Comparison of ENCODE assay signal across 1 cellular context in the genomic region with DNA sequence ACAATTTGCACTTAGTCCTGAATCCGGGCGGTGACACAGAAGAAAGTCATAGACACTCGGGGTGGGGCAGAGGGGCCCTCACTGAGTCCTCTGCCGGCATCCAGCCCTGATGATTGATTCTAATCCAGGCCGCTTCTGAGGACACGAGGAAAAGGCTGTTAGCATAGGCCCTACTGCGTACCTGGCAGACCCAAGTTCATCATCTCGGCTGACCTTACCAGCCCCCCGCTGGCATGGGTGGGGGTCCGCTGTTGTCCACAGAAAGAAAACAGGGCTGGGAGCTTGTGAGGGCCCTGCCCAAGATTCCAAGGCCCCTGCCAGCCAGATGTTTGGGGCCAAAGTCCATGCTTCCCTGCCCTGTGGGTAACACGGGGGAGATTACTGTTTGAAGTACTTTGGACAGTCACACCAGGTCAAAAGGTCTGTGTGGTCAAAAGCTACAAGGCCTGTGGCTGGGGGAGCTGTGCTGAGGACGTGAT.
A peak's percentile ranks its signal among the peaks of the same experiment; 100 is the strongest.
TF ChIP-seq lines count a peak whose summit lies in the region.

No MANE protein-coding gene starts in this region.

TF ChIP-seq in HepG2, 621 proteins besides CTCF, POLR2A, EP300 and RAD21 (continued from another document and continues in another):
- TF ChIP-seq, protein P1, sequence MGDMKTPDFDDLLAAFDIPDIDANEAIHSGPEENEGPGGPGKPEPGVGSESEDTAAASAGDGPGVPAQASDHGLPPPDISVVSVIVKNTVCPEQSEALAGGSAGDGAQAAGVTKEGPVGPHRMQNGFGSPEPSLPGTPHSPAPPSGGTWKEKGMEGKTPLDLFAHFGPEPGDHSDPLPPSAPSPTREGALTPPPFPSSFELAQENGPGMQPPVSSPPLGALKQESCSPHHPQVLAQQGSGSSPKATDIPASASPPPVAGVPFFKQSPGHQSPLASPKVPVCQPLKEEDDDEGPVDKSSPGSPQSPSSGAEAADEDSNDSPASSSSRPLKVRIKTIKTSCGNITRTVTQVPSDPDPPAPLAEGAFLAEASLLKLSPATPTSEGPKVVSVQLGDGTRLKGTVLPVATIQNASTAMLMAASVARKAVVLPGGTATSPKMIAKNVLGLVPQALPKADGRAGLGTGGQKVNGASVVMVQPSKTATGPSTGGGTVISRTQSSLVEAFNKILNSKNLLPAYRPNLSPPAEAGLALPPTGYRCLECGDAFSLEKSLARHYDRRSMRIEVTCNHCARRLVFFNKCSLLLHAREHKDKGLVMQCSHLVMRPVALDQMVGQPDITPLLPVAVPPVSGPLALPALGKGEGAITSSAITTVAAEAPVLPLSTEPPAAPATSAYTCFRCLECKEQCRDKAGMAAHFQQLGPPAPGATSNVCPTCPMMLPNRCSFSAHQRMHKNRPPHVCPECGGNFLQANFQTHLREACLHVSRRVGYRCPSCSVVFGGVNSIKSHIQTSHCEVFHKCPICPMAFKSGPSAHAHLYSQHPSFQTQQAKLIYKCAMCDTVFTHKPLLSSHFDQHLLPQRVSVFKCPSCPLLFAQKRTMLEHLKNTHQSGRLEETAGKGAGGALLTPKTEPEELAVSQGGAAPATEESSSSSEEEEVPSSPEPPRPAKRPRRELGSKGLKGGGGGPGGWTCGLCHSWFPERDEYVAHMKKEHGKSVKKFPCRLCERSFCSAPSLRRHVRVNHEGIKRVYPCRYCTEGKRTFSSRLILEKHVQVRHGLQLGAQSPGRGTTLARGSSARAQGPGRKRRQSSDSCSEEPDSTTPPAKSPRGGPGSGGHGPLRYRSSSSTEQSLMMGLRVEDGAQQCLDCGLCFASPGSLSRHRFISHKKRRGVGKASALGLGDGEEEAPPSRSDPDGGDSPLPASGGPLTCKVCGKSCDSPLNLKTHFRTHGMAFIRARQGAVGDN (CRISPR knock-in tag; IDR thresholded peaks at IDR 0.05): peak; percentile 83
- TF ChIP-seq NFKBIZ (CRISPR knock-in tag; IDR thresholded peaks at IDR 0.05) (no peak), SMAD1 (CRISPR knock-in tag; IDR thresholded peaks at IDR 0.05; ENCODE audit: borderline replicate concordance, low read depth) (no peak), SNAI1 (CRISPR knock-in tag; IDR thresholded peaks at IDR 0.05; ENCODE audit: borderline replicate concordance) (no peak), ZNF563 (CRISPR knock-in tag; IDR thresholded peaks at IDR 0.05) (peak; percentile 53; the same call in 1 of the 2 replicates), POLR2G (IDR thresholded peaks at IDR 0.05; ENCODE audit: low read depth, low read length) (no peak), HOXA3 (CRISPR knock-in tag; IDR thresholded peaks at IDR 0.05) (peak; percentile 87), MIER2 (CRISPR knock-in tag; IDR thresholded peaks at IDR 0.05) (peak; percentile 30; the same call in 1 of the 2 replicates), NR2C2 (CRISPR knock-in tag; IDR thresholded peaks at IDR 0.05; ENCODE audit: borderline replicate concordance) (peak; percentile 78), NCOA1 (CRISPR knock-in tag; IDR thresholded peaks at IDR 0.05) (peak; percentile 72), MAZ (IDR thresholded peaks at IDR 0.05; ENCODE audit: borderline replicate concordance, low read depth, low read length) (peak; percentile 69; the same call in 1 of the 2 replicates), MAZ (CRISPR knock-in tag; IDR thresholded peaks at IDR 0.05; ENCODE audit: low read depth) (no peak), NR3C1 (CRISPR knock-in tag; IDR thresholded peaks at IDR 0.05) (no peak), IRF2 (CRISPR knock-in tag; IDR thresholded peaks at IDR 0.05) (peak; percentile 94), RNF2 (conservative IDR thresholded peaks at IDR 0.05; ENCODE audit: low read depth) (no peak), ZNF24 (IDR thresholded peaks at IDR 0.05) (no peak), JDP2 (CRISPR knock-in tag; IDR thresholded peaks at IDR 0.05; ENCODE audit: borderline replicate concordance) (peak; percentile 11; the same call in 1 of the 2 replicates), ZNF781 (CRISPR knock-in tag; IDR thresholded peaks at IDR 0.05; ENCODE audit: borderline replicate concordance, not compliant biosample characterization) (no peak), ZBTB3 (CRISPR knock-in tag; IDR thresholded peaks at IDR 0.05; ENCODE audit: borderline replicate concordance, low read depth) (no peak; the same call in 1 of the 2 replicates), CREB1 (IDR thresholded peaks at IDR 0.05) (no peak), CREB1 (CRISPR knock-in tag; IDR thresholded peaks at IDR 0.05) (no peak), ZNF317 (CRISPR knock-in tag; IDR thresholded peaks at IDR 0.05) (peak; percentile 17; the same call in 1 of the 2 replicates)
- TF ChIP-seq, protein P2, sequence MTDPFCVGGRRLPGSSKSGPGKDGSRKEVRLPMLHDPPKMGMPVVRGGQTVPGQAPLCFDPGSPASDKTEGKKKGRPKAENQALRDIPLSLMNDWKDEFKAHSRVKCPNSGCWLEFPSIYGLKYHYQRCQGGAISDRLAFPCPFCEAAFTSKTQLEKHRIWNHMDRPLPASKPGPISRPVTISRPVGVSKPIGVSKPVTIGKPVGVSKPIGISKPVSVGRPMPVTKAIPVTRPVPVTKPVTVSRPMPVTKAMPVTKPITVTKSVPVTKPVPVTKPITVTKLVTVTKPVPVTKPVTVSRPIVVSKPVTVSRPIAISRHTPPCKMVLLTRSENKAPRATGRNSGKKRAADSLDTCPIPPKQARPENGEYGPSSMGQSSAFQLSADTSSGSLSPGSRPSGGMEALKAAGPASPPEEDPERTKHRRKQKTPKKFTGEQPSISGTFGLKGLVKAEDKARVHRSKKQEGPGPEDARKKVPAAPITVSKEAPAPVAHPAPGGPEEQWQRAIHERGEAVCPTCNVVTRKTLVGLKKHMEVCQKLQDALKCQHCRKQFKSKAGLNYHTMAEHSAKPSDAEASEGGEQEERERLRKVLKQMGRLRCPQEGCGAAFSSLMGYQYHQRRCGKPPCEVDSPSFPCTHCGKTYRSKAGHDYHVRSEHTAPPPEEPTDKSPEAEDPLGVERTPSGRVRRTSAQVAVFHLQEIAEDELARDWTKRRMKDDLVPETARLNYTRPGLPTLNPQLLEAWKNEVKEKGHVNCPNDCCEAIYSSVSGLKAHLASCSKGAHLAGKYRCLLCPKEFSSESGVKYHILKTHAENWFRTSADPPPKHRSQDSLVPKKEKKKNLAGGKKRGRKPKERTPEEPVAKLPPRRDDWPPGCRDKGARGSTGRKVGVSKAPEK (CRISPR knock-in tag; IDR thresholded peaks at IDR 0.05; ENCODE audit: borderline replicate concordance): peak; percentile 30; the same call in 1 of the 2 replicates
- TF ChIP-seq, protein P3, sequence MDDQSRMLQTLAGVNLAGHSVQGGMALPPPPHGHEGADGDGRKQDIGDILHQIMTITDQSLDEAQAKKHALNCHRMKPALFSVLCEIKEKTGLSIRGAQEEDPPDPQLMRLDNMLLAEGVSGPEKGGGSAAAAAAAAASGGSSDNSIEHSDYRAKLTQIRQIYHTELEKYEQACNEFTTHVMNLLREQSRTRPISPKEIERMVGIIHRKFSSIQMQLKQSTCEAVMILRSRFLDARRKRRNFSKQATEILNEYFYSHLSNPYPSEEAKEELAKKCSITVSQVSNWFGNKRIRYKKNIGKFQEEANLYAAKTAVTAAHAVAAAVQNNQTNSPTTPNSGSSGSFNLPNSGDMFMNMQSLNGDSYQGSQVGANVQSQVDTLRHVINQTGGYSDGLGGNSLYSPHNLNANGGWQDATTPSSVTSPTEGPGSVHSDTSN (CRISPR knock-in tag; IDR thresholded peaks at IDR 0.05; ENCODE audit: borderline replicate concordance): no peak
- TF ChIP-seq, protein P4, sequence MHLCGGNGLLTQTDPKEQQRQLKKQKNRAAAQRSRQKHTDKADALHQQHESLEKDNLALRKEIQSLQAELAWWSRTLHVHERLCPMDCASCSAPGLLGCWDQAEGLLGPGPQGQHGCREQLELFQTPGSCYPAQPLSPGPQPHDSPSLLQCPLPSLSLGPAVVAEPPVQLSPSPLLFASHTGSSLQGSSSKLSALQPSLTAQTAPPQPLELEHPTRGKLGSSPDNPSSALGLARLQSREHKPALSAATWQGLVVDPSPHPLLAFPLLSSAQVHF (CRISPR knock-in tag; IDR thresholded peaks at IDR 0.05): no peak
- TF ChIP-seq, protein P5, sequence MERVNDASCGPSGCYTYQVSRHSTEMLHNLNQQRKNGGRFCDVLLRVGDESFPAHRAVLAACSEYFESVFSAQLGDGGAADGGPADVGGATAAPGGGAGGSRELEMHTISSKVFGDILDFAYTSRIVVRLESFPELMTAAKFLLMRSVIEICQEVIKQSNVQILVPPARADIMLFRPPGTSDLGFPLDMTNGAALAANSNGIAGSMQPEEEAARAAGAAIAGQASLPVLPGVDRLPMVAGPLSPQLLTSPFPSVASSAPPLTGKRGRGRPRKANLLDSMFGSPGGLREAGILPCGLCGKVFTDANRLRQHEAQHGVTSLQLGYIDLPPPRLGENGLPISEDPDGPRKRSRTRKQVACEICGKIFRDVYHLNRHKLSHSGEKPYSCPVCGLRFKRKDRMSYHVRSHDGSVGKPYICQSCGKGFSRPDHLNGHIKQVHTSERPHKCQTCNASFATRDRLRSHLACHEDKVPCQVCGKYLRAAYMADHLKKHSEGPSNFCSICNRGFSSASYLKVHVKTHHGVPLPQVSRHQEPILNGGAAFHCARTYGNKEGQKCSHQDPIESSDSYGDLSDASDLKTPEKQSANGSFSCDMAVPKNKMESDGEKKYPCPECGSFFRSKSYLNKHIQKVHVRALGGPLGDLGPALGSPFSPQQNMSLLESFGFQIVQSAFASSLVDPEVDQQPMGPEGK (CRISPR knock-in tag; IDR thresholded peaks at IDR 0.05): peak; percentile 98
- TF ChIP-seq, protein P6, sequence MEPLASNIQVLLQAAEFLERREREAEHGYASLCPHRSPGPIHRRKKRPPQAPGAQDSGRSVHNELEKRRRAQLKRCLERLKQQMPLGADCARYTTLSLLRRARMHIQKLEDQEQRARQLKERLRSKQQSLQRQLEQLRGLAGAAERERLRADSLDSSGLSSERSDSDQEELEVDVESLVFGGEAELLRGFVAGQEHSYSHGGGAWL (CRISPR knock-in tag; IDR thresholded peaks at IDR 0.05): no peak
- TF ChIP-seq, protein P7, sequence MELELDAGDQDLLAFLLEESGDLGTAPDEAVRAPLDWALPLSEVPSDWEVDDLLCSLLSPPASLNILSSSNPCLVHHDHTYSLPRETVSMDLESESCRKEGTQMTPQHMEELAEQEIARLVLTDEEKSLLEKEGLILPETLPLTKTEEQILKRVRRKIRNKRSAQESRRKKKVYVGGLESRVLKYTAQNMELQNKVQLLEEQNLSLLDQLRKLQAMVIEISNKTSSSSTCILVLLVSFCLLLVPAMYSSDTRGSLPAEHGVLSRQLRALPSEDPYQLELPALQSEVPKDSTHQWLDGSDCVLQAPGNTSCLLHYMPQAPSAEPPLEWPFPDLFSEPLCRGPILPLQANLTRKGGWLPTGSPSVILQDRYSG (CRISPR knock-in tag; IDR thresholded peaks at IDR 0.05): no peak
- TF ChIP-seq, protein P8, sequence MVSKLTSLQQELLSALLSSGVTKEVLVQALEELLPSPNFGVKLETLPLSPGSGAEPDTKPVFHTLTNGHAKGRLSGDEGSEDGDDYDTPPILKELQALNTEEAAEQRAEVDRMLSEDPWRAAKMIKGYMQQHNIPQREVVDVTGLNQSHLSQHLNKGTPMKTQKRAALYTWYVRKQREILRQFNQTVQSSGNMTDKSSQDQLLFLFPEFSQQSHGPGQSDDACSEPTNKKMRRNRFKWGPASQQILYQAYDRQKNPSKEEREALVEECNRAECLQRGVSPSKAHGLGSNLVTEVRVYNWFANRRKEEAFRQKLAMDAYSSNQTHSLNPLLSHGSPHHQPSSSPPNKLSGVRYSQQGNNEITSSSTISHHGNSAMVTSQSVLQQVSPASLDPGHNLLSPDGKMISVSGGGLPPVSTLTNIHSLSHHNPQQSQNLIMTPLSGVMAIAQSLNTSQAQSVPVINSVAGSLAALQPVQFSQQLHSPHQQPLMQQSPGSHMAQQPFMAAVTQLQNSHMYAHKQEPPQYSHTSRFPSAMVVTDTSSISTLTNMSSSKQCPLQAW (CRISPR knock-in tag; IDR thresholded peaks at IDR 0.05): peak; percentile 74
- TF ChIP-seq, protein P9, sequence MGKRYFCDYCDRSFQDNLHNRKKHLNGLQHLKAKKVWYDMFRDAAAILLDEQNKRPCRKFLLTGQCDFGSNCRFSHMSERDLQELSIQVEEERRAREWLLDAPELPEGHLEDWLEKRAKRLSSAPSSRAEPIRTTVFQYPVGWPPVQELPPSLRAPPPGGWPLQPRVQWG (CRISPR knock-in tag; IDR thresholded peaks at IDR 0.05; ENCODE audit: borderline replicate concordance, low read depth): no peak
- TF ChIP-seq, protein P10, sequence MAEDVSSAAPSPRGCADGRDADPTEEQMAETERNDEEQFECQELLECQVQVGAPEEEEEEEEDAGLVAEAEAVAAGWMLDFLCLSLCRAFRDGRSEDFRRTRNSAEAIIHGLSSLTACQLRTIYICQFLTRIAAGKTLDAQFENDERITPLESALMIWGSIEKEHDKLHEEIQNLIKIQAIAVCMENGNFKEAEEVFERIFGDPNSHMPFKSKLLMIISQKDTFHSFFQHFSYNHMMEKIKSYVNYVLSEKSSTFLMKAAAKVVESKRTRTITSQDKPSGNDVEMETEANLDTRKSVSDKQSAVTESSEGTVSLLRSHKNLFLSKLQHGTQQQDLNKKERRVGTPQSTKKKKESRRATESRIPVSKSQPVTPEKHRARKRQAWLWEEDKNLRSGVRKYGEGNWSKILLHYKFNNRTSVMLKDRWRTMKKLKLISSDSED (CRISPR knock-in tag; IDR thresholded peaks at IDR 0.05): no peak
- TF ChIP-seq, protein P11, sequence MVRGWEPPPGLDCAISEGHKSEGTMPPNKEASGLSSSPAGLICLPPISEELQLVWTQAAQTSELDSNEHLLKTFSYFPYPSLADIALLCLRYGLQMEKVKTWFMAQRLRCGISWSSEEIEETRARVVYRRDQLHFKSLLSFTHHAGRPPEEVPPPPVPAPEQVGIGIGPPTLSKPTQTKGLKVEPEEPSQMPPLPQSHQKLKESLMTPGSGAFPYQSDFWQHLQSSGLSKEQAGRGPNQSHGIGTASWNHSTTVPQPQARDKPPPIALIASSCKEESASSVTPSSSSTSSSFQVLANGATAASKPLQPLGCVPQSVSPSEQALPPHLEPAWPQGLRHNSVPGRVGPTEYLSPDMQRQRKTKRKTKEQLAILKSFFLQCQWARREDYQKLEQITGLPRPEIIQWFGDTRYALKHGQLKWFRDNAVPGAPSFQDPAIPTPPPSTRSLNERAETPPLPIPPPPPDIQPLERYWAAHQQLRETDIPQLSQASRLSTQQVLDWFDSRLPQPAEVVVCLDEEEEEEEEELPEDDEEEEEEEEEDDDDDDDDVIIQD (CRISPR knock-in tag; IDR thresholded peaks at IDR 0.05; ENCODE audit: low read depth): 0 out of 2 replicates have a peak, but pooled peaks have one; percentile 48
- TF ChIP-seq, protein P12, sequence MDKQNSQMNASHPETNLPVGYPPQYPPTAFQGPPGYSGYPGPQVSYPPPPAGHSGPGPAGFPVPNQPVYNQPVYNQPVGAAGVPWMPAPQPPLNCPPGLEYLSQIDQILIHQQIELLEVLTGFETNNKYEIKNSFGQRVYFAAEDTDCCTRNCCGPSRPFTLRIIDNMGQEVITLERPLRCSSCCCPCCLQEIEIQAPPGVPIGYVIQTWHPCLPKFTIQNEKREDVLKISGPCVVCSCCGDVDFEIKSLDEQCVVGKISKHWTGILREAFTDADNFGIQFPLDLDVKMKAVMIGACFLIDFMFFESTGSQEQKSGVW (CRISPR knock-in tag; IDR thresholded peaks at IDR 0.05; ENCODE audit: borderline replicate concordance): no peak
- TF ChIP-seq, protein P13, sequence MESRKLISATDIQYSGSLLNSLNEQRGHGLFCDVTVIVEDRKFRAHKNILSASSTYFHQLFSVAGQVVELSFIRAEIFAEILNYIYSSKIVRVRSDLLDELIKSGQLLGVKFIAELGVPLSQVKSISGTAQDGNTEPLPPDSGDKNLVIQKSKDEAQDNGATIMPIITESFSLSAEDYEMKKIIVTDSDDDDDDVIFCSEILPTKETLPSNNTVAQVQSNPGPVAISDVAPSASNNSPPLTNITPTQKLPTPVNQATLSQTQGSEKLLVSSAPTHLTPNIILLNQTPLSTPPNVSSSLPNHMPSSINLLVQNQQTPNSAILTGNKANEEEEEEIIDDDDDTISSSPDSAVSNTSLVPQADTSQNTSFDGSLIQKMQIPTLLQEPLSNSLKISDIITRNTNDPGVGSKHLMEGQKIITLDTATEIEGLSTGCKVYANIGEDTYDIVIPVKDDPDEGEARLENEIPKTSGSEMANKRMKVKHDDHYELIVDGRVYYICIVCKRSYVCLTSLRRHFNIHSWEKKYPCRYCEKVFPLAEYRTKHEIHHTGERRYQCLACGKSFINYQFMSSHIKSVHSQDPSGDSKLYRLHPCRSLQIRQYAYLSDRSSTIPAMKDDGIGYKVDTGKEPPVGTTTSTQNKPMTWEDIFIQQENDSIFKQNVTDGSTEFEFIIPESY (CRISPR knock-in tag; IDR thresholded peaks at IDR 0.05): peak; percentile 50; the same call in 1 of the 2 replicates
